ENCODE assay signal across 11 cellular contexts in the genomic region with DNA sequence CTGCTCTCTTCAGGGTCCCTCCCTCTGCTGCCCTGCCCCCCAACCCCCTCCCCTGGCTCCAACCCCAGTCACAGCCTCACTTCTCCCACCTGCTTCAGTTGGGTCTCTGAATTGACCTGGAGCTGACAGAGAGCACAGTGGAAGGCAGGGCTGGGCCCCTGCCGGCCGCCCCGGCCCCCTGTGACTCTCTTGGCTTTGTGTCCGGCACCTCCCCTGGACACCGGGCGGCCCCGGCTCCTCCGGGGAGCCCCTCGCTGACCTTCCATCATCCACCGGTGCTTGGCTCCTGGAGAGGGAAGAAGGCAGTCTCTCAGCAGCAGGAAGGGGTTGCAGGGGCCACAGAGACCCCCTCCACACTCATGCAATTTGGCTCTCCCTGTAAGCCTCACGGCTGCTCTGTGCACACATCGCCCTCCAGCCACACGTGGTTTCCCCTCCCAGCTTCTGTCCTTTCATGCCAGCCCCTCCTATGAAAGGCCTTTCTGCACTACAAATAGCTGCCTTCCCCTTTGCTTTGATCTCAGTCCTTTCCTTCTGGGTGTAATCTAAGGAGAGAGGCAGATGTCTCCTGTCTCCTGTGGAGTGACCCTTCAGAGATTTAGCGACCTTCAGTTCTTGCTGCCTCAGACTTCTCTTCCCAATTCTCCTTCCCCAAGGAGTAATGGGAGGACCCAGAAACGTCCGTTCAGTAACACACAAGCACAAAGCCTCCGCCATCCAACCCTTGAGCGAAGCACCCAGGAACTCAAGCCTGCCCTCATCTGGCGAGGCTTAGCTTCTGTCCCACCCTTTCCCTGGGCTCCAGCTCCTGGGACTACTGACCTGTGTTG. TPM values are rescaled to one million over a fixed set of nuclear protein-coding genes. Genes with fewer than 3 reads are reported as not detected.
DNase-seq lines count a peak whose midpoint lies in the region; ATAC-seq and TF ChIP-seq lines count a peak whose summit lies in the region.
"Had no signal": no experiment of that assay in that cellular context is flagged by ENCODE, and none has a peak within 500 bp of the region (broad histone marks: within the 10 kb centered on the region; RNA-seq: fewer than 3 reads in every experiment).

No MANE protein-coding gene starts in this region.

- H3K9me3 ChIP-seq in cardiac muscle cell (ENCODE audit: low read depth) (no peaks in the 10 kb centered on the region), heart right ventricle (no peaks in the 10 kb centered on the region), PC-3 (ENCODE audit: low read length) (no peaks in the 10 kb centered on the region)

- H3K36me3 ChIP-seq in cardiac muscle cell (peaks cover 12% of the 10 kb centered on the region), heart right ventricle (peaks cover 0 to 19% (median 12%) of the 10 kb centered on the region in 9 donors), PC-3 (ENCODE audit: low read depth, low read length) (no peaks in the 10 kb centered on the region)

- no peak overlapping the region for H3K4me2 ChIP-seq in PC-3 (ENCODE audit: low read length)

- TF ChIP-seq CTCF in cardiac muscle cell (IDR thresholded peaks at IDR 0.05; ENCODE audit: low read depth, low read length): peak; percentile 37
- TF ChIP-seq CTCF in heart right ventricle (IDR thresholded peaks at IDR 0.05): peak in 1 of 9 donors; percentile 27
- peak; percentile 38; the same call in 1 of the 2 replicates for TF ChIP-seq CTCF in PC-3 (conservative IDR thresholded peaks at IDR 0.05; ENCODE audit: low read depth, low read length)
- TF ChIP-seq CTCF in fibroblast of villous mesenchyme (IDR thresholded peaks at IDR 0.05; ENCODE audit: insufficient read depth, low read depth, low read length): peak; percentile 25

- H3K9me2 ChIP-seq in PC-3 (replicated peaks; ENCODE audit: low read length): no peaks in the 10 kb centered on the region

- 45 to 54% methylated on average over 19 of the region's 19 CpGs for WGBS in heart right ventricle, 2 donors

- H4K20me1 ChIP-seq in PC-3 (ENCODE audit: low read length): no peaks in the 10 kb centered on the region

- no peak overlapping the region for H3K4me3 ChIP-seq in cardiac muscle cell
- no peak overlapping the region for H3K4me3 ChIP-seq in heart right ventricle
- H3K4me3 ChIP-seq in PC-3 (ENCODE audit: low read length): no peak overlapping the region
- H3K4me3 ChIP-seq in fibroblast of villous mesenchyme (ENCODE audit: low read depth, low read length): no peak overlapping the region

- no peak for ATAC-seq in heart right ventricle
- no peak for ATAC-seq in PC-3
- ATAC-seq in HG02678 (IDR thresholded peaks at IDR 0.05; ENCODE audit: unreplicated experiment): no peak

- H3F3A ChIP-seq in PC-3 (ENCODE audit: low read length, unreplicated experiment): no peaks in the 10 kb centered on the region

- intact Hi-C loops in heart right ventricle (cut with DNase I) (loop anchor here in 6 of 10 donors (2.0 to 10.0 kb wide), 7 partner anchors 34 to 157 kb away; partner anchors contain the start of genes DHX58 (in 1 of the 6), HCRT (in 1 of the 6) and KCNH4 (in 1 of the 6)), PC-3 (cut with micrococcal nuclease) (no loop called here)

- POLR2A ChIA-PET in PC-3 (lab: Charles Lee; ENCODE audit: unreplicated experiment): no interaction called here

- H3K79me2 ChIP-seq in PC-3 (ENCODE audit: low read length): no peaks in the 10 kb centered on the region

- H3K27ac ChIP-seq in cardiac muscle cell (peak overlapping the region; percentile 16), heart right ventricle (no peak overlapping the region), PC-3 (ENCODE audit: low read length) (no peak overlapping the region)

- DNase-seq in cardiac muscle cell (ENCODE audit: low read depth in 1 of 2, low spot score in 1 of 2): peak in 1 of 2 donors; percentile 46
- no peak for DNase-seq in heart right ventricle
- DNase-seq in PC-3: peak; percentile 18
- DNase-seq in fibroblast of villous mesenchyme (ENCODE audit: low read depth): no peak
- DNase-seq in DMS79 (lab: John Stamatoyannopoulos, UW): no peak
- DNase-seq in Ammon's horn (ENCODE audit: low spot score): no peak
- DNase-seq in NAMALWA (ENCODE audit: low spot score): no peak
- DNase-seq: CD4-positive, CD25-positive, alpha-beta regulatory T cell; NCI-H2081 treated with DMSO at 0.1 percent for 48 hours; stimulated activated CD4-positive, alpha-beta T cell treated with anti-CD3 and anti-CD28 coated beads, Interleukin-4, amount 100 ng/mL, for 4 hours had no signal

- H3K27me3 ChIP-seq in cardiac muscle cell (no peaks in the 10 kb centered on the region), heart right ventricle (peaks cover 0 to 13% (median 0%) of the 10 kb centered on the region in 7 donors), PC-3 (ENCODE audit: low read length) (no peaks in the 10 kb centered on the region)

- no peak overlapping the region for H3K9ac ChIP-seq in PC-3 (ENCODE audit: low read length)

- H3K4me1 ChIP-seq in cardiac muscle cell (ENCODE audit: low read depth) (peaks cover 11% of the 10 kb centered on the region), heart right ventricle (peaks cover 9 to 27% (median 17%) of the 10 kb centered on the region in 9 donors), PC-3 (ENCODE audit: insufficient read depth, low read length) (peaks cover 12% of the 10 kb centered on the region; the same call in 1 of the 2 replicates)

- BruUV-seq in PC-3 (replicated peaks; lab: Mats Ljungman, UMichigan): no TSS peak

- H2AFZ ChIP-seq in PC-3 (ENCODE audit: low read length): no peak overlapping the region

- CTCF ChIA-PET in PC-3 (lab: Charles Lee): no interaction called here

RNA-seq across cellular contexts. Expression of gene NKIRAS2, which starts 8.3 kb away (rescaled TPM):
- total RNA-seq in cardiac muscle cell (113 and 125 TPM in 2 replicates), heart right ventricle (10 to 100 TPM; 50.1 to 64.1 (median 57.2) TPM), PC-3 (2014; rRNA removed) (39.4 and 46.6 TPM in 2 replicates), fibroblast of villous mesenchyme (34.5 and 35.8 TPM in 2 replicates)
- polyA plus RNA-seq in cardiac muscle cell (98.2 and 107 TPM in 2 replicates), heart right ventricle (10 to 100 TPM; 51.4 to 61.2 TPM)

RNA-seq across cellular contexts. Expression of gene DNAJC7, which starts 10.9 kb away (rescaled TPM):
- total RNA-seq in cardiac muscle cell: 66.6 and 79.2 TPM in 2 replicates
- 83.8 and 90.0 TPM in 2 replicates for polyA plus RNA-seq in cardiac muscle cell
- total RNA-seq in heart right ventricle: 10 to 100 TPM; 68.8 to 90.0 (median 80.5) TPM
- polyA plus RNA-seq in heart right ventricle: 100 to 1,000 TPM in 1 of 2 donors, 10 to 100 TPM in 1; 93.7 to 121 TPM
- total RNA-seq in PC-3 (2014; rRNA removed): 60.1 and 76.3 TPM in 2 replicates
- total RNA-seq in fibroblast of villous mesenchyme: 63.8 and 80.7 TPM in 2 replicates

RNA-seq across cellular contexts. Expression of gene C17orf113, which starts 22.2 kb away (rescaled TPM):
- total RNA-seq in cardiac muscle cell (6.2 and 7.6 TPM in 2 replicates), heart right ventricle (1 to 10 TPM in 3 of 10 donors, under 1 TPM in 7; 0.46 to 1.2 (median 0.88) TPM), PC-3 (2014; rRNA removed) (0.62 and 1.8 TPM in 2 replicates), fibroblast of villous mesenchyme (under 0.01 and 0.32 TPM in 2 replicates)
- polyA plus RNA-seq in cardiac muscle cell (4.5 and 4.7 TPM in 2 replicates), heart right ventricle (1 to 10 TPM in 1 of 2 donors, under 1 TPM in 1; 0.26 to 1.2 TPM)
